3 cellular contexts compared by ENCODE assay signal in genomic region chr5:3452622-3453021, GRCh38.
"Had no signal": no experiment of that assay in that cellular context is flagged by ENCODE, and none has a peak within 500 bp of the region (broad histone marks: within the 10 kb centered on the region; RNA-seq: fewer than 3 reads in every experiment).

No MANE protein-coding gene starts in this region.

- DNase-seq: GDM1, GF-D8 had no signal

- H3K4me3 ChIP-seq: GM12878 had no signal

- ATAC-seq: GM12878 had no signal
